ENCODE assay signal across 8 cellular contexts in genomic region chr20:5119435-5120188, GRCh38. TPM values are rescaled to one million over a fixed set of nuclear protein-coding genes. Genes with fewer than 3 reads are reported as not detected.
DNase-seq lines count a peak whose midpoint lies in the region; ATAC-seq and FAIRE-seq lines count a peak whose summit lies in the region.

Gene PCNA (minus strand): TSS chr20:5119958. CDS start chr20:5119798, 160 bp downstream.

- peaks cover 73% of the 10 kb centered on the region for H3K4me1 Mint-ChIP-seq in activated T-cell treated with anti-CD3 and anti-CD28 coated beads, Interleukin-2, amount 50 U/mL, for 72 hours (ENCODE audit: low read depth)

- DNase-seq in DMS79 (lab: John Stamatoyannopoulos, UW) (peak; percentile 90), RCC 7860 (ENCODE audit: low spot score) (peak; percentile 92)
- DNase-seq in activated T-cell treated with anti-CD3 and anti-CD28 coated beads, Interleukin-2, amount 50 U/mL, for 72 hours, result peak; percentile 98 to 99
- peak; percentile 91 to 96 for DNase-seq in stimulated activated CD8-positive, alpha-beta memory T cell treated with anti-CD3 and anti-CD28 coated beads, Interleukin-7, amount 100 ng/mL, for 4 hours (ENCODE audit: low read depth in 2 of 2)

- H3K27ac ChIP-seq in KOPT-K1 (ENCODE audit: low read depth, low read length, poor library complexity, severe bottlenecking) (peak within 1 kb of the TSS; percentile 100), muscle layer of duodenum (ENCODE audit: low read length) (peak within 1 kb of the TSS; percentile 92)

- H3K36me3 Mint-ChIP-seq in activated T-cell treated with anti-CD3 and anti-CD28 coated beads, Interleukin-2, amount 50 U/mL, for 72 hours (ENCODE audit: insufficient read depth in 2 of 2), result peaks cover 10 to 38% of the 10 kb centered on the region in 2 donors

- H3K9me3 ChIP-seq in KOPT-K1 (ENCODE audit: insufficient read depth, low read length, poor library complexity, severe bottlenecking) (no peaks in the 10 kb centered on the region), muscle layer of duodenum (ENCODE audit: control insufficient read depth in 1 of 2, low read length in 2 of 2) (no peaks in the 10 kb centered on the region)

- H3K27ac Mint-ChIP-seq in activated T-cell treated with anti-CD3 and anti-CD28 coated beads, Interleukin-2, amount 50 U/mL, for 72 hours, result peak within 1 kb of the TSS; percentile 89

- H3K27me3 ChIP-seq in muscle layer of duodenum (ENCODE audit: low read depth, low read length), result no peaks in the 10 kb centered on the region

- FAIRE-seq in RCC 7860 (lab: Jason Lieb, UNC), result peak; percentile 82

- ATAC-seq in GM21786 (IDR thresholded peaks at IDR 0.05; ENCODE audit: unreplicated experiment), result peak; percentile 93
- peak; percentile 89 to 91 for ATAC-seq in activated T-cell treated with anti-CD3 and anti-CD28 coated beads, Interleukin-2, amount 50 U/mL, for 72 hours (replicated peaks in 1 of 2)
- peak; percentile 98 for ATAC-seq in esophagus mucosa

- no peaks in the 10 kb centered on the region for H3K27me3 Mint-ChIP-seq in activated T-cell treated with anti-CD3 and anti-CD28 coated beads, Interleukin-2, amount 50 U/mL, for 72 hours (ENCODE audit: low read depth)

- peak within 1 kb of the TSS; percentile 86 to 92 for H3K4me3 Mint-ChIP-seq in activated T-cell treated with anti-CD3 and anti-CD28 coated beads, Interleukin-2, amount 50 U/mL, for 72 hours

- no peaks in the 10 kb centered on the region for H3K9me3 Mint-ChIP-seq in activated T-cell treated with anti-CD3 and anti-CD28 coated beads, Interleukin-2, amount 50 U/mL, for 72 hours

- peak within 1 kb of the TSS; percentile 95 to 99 for H3K4me3 ChIP-seq in muscle layer of duodenum (ENCODE audit: low read depth in 1 of 2, low read length in 2 of 2)

- H3K4me1 ChIP-seq in muscle layer of duodenum (ENCODE audit: control insufficient read depth in 1 of 2, insufficient read depth in 2 of 2, low read length in 2 of 2), result peaks cover 10 to 15% of the 10 kb centered on the region in 2 donors

- H3K36me3 ChIP-seq in KOPT-K1 (ENCODE audit: insufficient read depth, low read length) (peaks cover 45% of the 10 kb centered on the region), muscle layer of duodenum (ENCODE audit: control insufficient read depth in 1 of 2, insufficient read depth in 2 of 2, low read length in 2 of 2) (peaks cover 21 to 25% of the 10 kb centered on the region in 2 donors)

RNA-seq across cellular contexts. Expression of gene PCNA, which starts in this region (rescaled TPM):
- 100 to 1,000 TPM; 383 to 474 TPM for total RNA-seq in activated T-cell treated with anti-CD3 and anti-CD28 coated beads, Interleukin-2, amount 50 U/mL, for 72 hours
- 81.9 TPM for total RNA-seq in esophagus mucosa

Comparison
In these comparisons a context has a peak if more than half of its experiments do, and no peak if none do; other contexts are left out.
1. Peak in every context shown above with its lines: DNase-seq, ATAC-seq, H3K4me3 ChIP-seq and H3K27ac ChIP-seq.